Comparison of ENCODE assay signal across 10 cellular contexts in genomic region chr10:46443422-46443821, GRCh38. TPM values are rescaled to one million over a fixed set of nuclear protein-coding genes. Genes with fewer than 3 reads are reported as not detected.
"Had no signal": no experiment of that assay in that cellular context is flagged by ENCODE, and none has a peak within 500 bp of the region (broad histone marks: within the 10 kb centered on the region; RNA-seq: fewer than 3 reads in every experiment).

No MANE protein-coding gene starts in this region.

RNA-seq across cellular contexts. Expression of gene NPY4R, which starts 22.3 kb away (rescaled TPM):
- total RNA-seq: dermis microvascular lymphatic vessel endothelial cell, esophagus squamous epithelium, gastrocnemius medialis, glomerular endothelial cell, heart right ventricle, kidney epithelial cell, left lobe of liver, left ventricle myocardium inferior, liver, mononuclear cell had no signal
- polyA plus RNA-seq: heart right ventricle, liver had no signal
